In the genomic region with DNA sequence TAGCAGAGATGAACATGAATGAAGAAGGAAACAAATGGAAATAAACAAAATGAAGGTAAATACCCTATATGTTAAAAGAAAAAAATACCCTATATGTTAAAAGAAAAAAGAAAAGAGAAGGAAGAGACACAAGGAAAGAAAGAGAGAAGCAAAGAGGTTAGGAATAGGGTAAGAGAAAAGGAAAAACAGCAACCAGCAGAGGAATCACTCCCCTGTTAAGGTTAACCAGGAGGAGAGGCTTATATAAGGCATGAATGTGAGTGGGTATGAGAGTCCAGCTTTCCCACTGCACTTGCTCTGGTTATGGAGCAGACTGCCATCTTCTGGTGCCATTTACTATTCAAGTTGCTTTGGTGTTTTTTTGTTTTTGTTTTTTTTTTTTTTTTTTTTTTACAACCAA, we compare ENCODE assay signal across 1 cellular context.
TF ChIP-seq lines count a peak whose summit lies in the region.

No MANE protein-coding gene starts in this region.

TF ChIP-seq in GM23338, 12 proteins besides CTCF, POLR2A, EP300 and RAD21 (continued from another document):
- TF ChIP-seq, protein P1, sequence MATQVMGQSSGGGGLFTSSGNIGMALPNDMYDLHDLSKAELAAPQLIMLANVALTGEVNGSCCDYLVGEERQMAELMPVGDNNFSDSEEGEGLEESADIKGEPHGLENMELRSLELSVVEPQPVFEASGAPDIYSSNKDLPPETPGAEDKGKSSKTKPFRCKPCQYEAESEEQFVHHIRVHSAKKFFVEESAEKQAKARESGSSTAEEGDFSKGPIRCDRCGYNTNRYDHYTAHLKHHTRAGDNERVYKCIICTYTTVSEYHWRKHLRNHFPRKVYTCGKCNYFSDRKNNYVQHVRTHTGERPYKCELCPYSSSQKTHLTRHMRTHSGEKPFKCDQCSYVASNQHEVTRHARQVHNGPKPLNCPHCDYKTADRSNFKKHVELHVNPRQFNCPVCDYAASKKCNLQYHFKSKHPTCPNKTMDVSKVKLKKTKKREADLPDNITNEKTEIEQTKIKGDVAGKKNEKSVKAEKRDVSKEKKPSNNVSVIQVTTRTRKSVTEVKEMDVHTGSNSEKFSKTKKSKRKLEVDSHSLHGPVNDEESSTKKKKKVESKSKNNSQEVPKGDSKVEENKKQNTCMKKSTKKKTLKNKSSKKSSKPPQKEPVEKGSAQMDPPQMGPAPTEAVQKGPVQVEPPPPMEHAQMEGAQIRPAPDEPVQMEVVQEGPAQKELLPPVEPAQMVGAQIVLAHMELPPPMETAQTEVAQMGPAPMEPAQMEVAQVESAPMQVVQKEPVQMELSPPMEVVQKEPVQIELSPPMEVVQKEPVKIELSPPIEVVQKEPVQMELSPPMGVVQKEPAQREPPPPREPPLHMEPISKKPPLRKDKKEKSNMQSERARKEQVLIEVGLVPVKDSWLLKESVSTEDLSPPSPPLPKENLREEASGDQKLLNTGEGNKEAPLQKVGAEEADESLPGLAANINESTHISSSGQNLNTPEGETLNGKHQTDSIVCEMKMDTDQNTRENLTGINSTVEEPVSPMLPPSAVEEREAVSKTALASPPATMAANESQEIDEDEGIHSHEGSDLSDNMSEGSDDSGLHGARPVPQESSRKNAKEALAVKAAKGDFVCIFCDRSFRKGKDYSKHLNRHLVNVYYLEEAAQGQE (IDR thresholded peaks at IDR 0.05; ENCODE audit: unreplicated experiment): no peak
- TF ChIP-seq CREB1 (CRISPR knock-in tag; IDR thresholded peaks at IDR 0.05; ENCODE audit: low read depth) (no peak), NANOG (IDR thresholded peaks at IDR 0.05; ENCODE audit: borderline replicate concordance) (no peak), EZH2 (IDR thresholded peaks at IDR 0.05; ENCODE audit: low read depth, unreplicated experiment) (no peak)
